In genomic region chr9:69136185-69136584, GRCh38 we compare ENCODE assay signal across 29 cellular contexts. TPM values are rescaled to one million over a fixed set of nuclear protein-coding genes. Genes with fewer than 3 reads are reported as not detected.
DNase-seq lines count a peak whose midpoint lies in the region; ATAC-seq, FAIRE-seq and TF ChIP-seq lines count a peak whose summit lies in the region.
"Had no signal": no experiment of that assay in that cellular context is flagged by ENCODE, and none has a peak within 500 bp of the region (broad histone marks: within the 10 kb centered on the region; RNA-seq: fewer than 3 reads in every experiment).

No MANE protein-coding gene starts in this region.

- no peak for FAIRE-seq in K562 (lab: Jason Lieb, UNC)
- FAIRE-seq in kidney (lab: Jason Lieb, UNC), result peak; percentile 71
- FAIRE-seq: H1, HTR-8/SVneo had no signal

- 86 to 95% (median 91%) methylated on average over 2 of the region's 2 CpGs for WGBS in heart left ventricle, 4 donors
- WGBS in K562 (ENCODE audit: insufficient coverage, low coverage, missing lambda C conversion rate), result 83% methylated on average over 2 of the region's 2 CpGs

- H3K27me3 ChIP-seq in heart left ventricle, result no peaks in the 10 kb centered on the region
- no peaks in the 10 kb centered on the region for H3K27me3 ChIP-seq in K562 (ENCODE audit: control insufficient read depth in 2 of 2, insufficient read depth in 2 of 2, low read length in 2 of 2)
- no peaks in the 10 kb centered on the region for H3K27me3 ChIP-seq in upper lobe of right lung
- no peaks in the 10 kb centered on the region for H3K27me3 ChIP-seq in foreskin keratinocyte
- H3K27me3 ChIP-seq: SJCRH30 had no signal

- peaks cover 3% of the 10 kb centered on the region for H3K9me1 ChIP-seq in K562 (ENCODE audit: control insufficient read depth, insufficient read depth, low read length)

- TF ChIP-seq RAD21 in K562 (CRISPR knock-in tag; conservative IDR thresholded peaks at IDR 0.05 in 1 of 2, IDR thresholded peaks at IDR 0.05 in 1 of 2), result no peak

- TF ChIP-seq EP300 in K562 (IDR thresholded peaks at IDR 0.05; ENCODE audit: low read length), result no peak

- H3K4me1 ChIP-seq in heart left ventricle, result peaks cover 1 to 65% (median 27%) of the 10 kb centered on the region in 12 donors
- H3K4me1 ChIP-seq in K562 (replicated peaks in 1 of 2; ENCODE audit: control insufficient read depth in 2 of 2, insufficient read depth in 2 of 2, low read length in 2 of 2), result peaks cover 3 to 5% of the 10 kb centered on the region in 2 experiments; a peak in 3 of 5 replicates
- peaks cover 25 to 27% of the 10 kb centered on the region in 2 donors for H3K4me1 ChIP-seq in kidney (ENCODE audit: control insufficient read depth in 1 of 2, insufficient read depth in 1 of 2, low read depth in 1 of 2, low read length in 2 of 2)
- H3K4me1 ChIP-seq in upper lobe of right lung, result peaks cover 9% of the 10 kb centered on the region
- H3K4me1 ChIP-seq in foreskin keratinocyte, result peaks cover 18% of the 10 kb centered on the region
- H3K4me1 ChIP-seq: SJCRH30 had no signal

- no peaks in the 10 kb centered on the region for H4K20me1 ChIP-seq in K562 (replicated peaks; ENCODE audit: control insufficient read depth, insufficient read depth, low read length)

- POLR2A ChIA-PET in K562 (lab: Yijun Ruan, JAX), result no interaction called here

- TF ChIP-seq CTCF in heart left ventricle (IDR thresholded peaks at IDR 0.05) (no peak), K562 (IDR thresholded peaks at IDR 0.05 in 2 of 3, conservative IDR thresholded peaks at IDR 0.05 in 1 of 3; ENCODE audit: insufficient read depth in 2 of 3, low read depth in 1 of 3, low read length in 3 of 3) (no peak), kidney (IDR thresholded peaks at IDR 0.05; ENCODE audit: borderline replicate concordance, extremely low read depth, insufficient read depth) (no peak), upper lobe of right lung (IDR thresholded peaks at IDR 0.05) (no peak), foreskin keratinocyte (conservative IDR thresholded peaks at IDR 0.05) (no peak)

- BruUV-seq in K562 (replicated peaks; lab: Mats Ljungman, UMichigan), result no TSS peak

- DNase-seq in heart left ventricle, result no peak
- no peak for DNase-seq in Right ventricle myocardium inferior (ENCODE audit: missing footprints)
- DNase-seq in K562 (ENCODE audit: extremely low read depth in 1 of 4, low spot score in 3 of 4), result no peak
- DNase-seq in kidney, result no peak
- DNase-seq in upper lobe of right lung, result no peak
- no peak for DNase-seq in SW480 (ENCODE audit: low spot score)
- DNase-seq in foreskin keratinocyte, result no peak
- DNase-seq in activated gamma-delta T cell treated with Interleukin-2 at 50 U/mL for 16 hours, result no peak
- DNase-seq: AML-193; C1 segment of cervical spinal cord; Calu3; CD8-positive, alpha-beta memory T cell; DMS153; GF-D8; Karpas-422; MV-4-11; NCI-H1694; NCI-H2081; NCI-H2171; NCI-H345; NCI-H524; NCI-H774; NK-92 treated with Interleukin-12 subunit alpha and Interleukin-12 subunit beta, amount 100 ng/mL, for 24 hours had no signal

- H3K36me3 ChIP-seq in heart left ventricle (peaks cover 0 to 2% (median 0%) of the 10 kb centered on the region in 9 donors), K562 (ENCODE audit: control insufficient read depth, insufficient read depth, low read length) (no peaks in the 10 kb centered on the region), kidney (ENCODE audit: control insufficient read depth in 1 of 2, insufficient read depth in 2 of 2, low read length in 2 of 2) (peaks cover 0 to 6% of the 10 kb centered on the region in 2 donors), upper lobe of right lung (no peaks in the 10 kb centered on the region)
- H3K36me3 ChIP-seq: SJCRH30 had no signal

- H3K9ac ChIP-seq in K562 (ENCODE audit: insufficient read depth in 1 of 2, low read depth in 2 of 2, low read length in 2 of 2) (no peak overlapping the region), kidney (ENCODE audit: low read length in 2 of 2) (no peak overlapping the region)

- TF ChIP-seq POLR2A in heart left ventricle (IDR thresholded peaks at IDR 0.05) (no peak), K562 (conservative IDR thresholded peaks at IDR 0.05) (no peak)

- CTCF ChIA-PET in K562 (lab: Yijun Ruan, JAX; ENCODE audit: low intra/inter-chr PET ratio), result no interaction called here

- no peaks in the 10 kb centered on the region for H3K79me2 ChIP-seq in K562 (ENCODE audit: control insufficient read depth, insufficient read depth, low read length)

- ATAC-seq in heart left ventricle (no peak), Right ventricle myocardium inferior (no peak), K562 (no peak), upper lobe of right lung (no peak), foreskin keratinocyte (no peak)
- ATAC-seq: HCT116, Panc1 had no signal

- H3K9me3 ChIP-seq in heart left ventricle (no peaks in the 10 kb centered on the region), K562 (replicated peaks; ENCODE audit: control insufficient read depth, insufficient read depth, low read depth, low read length) (no peaks in the 10 kb centered on the region), kidney (ENCODE audit: control insufficient read depth in 1 of 2, low read length in 2 of 2) (no peaks in the 10 kb centered on the region), upper lobe of right lung (no peaks in the 10 kb centered on the region)
- H3K9me3 ChIP-seq: SJCRH30 had no signal

- H3K4me3 ChIP-seq in heart left ventricle, result no peak overlapping the region
- H3K4me3 ChIP-seq in K562, result no peak overlapping the region
- H3K4me3 ChIP-seq in kidney (ENCODE audit: low read length in 2 of 2), result no peak overlapping the region
- no peak overlapping the region for H3K4me3 ChIP-seq in upper lobe of right lung
- H3K4me3 ChIP-seq: SJCRH30 had no signal

- in situ Hi-C loops in K562 (cut with MboI), result no loop called here

- no peak overlapping the region for H3K4me2 ChIP-seq in K562 (ENCODE audit: insufficient read depth, low read length)

- peak overlapping the region in 9 of 12 donors; percentile 25 to 73 (median 54) for H3K27ac ChIP-seq in heart left ventricle
- no peak overlapping the region for H3K27ac ChIP-seq in K562 (ENCODE audit: extremely low read depth, low read depth, low read length)
- H3K27ac ChIP-seq in kidney (ENCODE audit: low read depth in 2 of 2, low read length in 2 of 2), result no peak overlapping the region
- peak overlapping the region; percentile 25 for H3K27ac ChIP-seq in upper lobe of right lung
- no peak overlapping the region for H3K27ac ChIP-seq in foreskin keratinocyte
- H3K27ac ChIP-seq: 22Rv1, SJCRH30 had no signal

- intact Hi-C loops in heart left ventricle (cut with DNase I) (loop anchor here in 3 of 10 donors (5.0 to 10.0 kb wide), 3 partner anchors 51 to 64 kb away; no protein-coding TSS in a partner anchor), Right ventricle myocardium inferior (cut with DNase I) (no loop called here), K562 (cut with micrococcal nuclease) (loop anchor here (5.0 kb wide), 1 partner anchor 84 kb away; no protein-coding TSS in a partner anchor), kidney (cut with DNase I) (no loop called here), upper lobe of right lung (cut with DNase I) (no loop called here)

- H2AFZ ChIP-seq in K562 (ENCODE audit: low read depth, low read length), result no peak overlapping the region

TF ChIP-seq in K562, 482 proteins besides CTCF, POLR2A, EP300 and RAD21 (continues in another document):
- TF ChIP-seq NKRF (IDR thresholded peaks at IDR 0.05; ENCODE audit: borderline replicate concordance) (no peak), RBBP5 (IDR thresholded peaks at IDR 0.05; ENCODE audit: borderline replicate concordance, insufficient read depth, low read length, poor library complexity, severe bottlenecking) (no peak), GTF2F1 (IDR thresholded peaks at IDR 0.05; ENCODE audit: low read depth, low read length) (no peak), MEIS2 (IDR thresholded peaks at IDR 0.05; ENCODE audit: partially characterized antibody) (no peak), TBL1XR1 (IDR thresholded peaks at IDR 0.05; ENCODE audit: low read length in 2 of 2) (no peak)

RNA-seq across cellular contexts. Expression of gene TJP2, which starts 37.9 kb away (rescaled TPM):
- total RNA-seq in heart left ventricle (100 to 1,000 TPM in 4 of 9 donors, 10 to 100 TPM in 5; 56.0 to 139 (median 92.0) TPM), Right ventricle myocardium inferior (110 TPM), K562 (2014; rRNA removed) (14.9 and 18.5 TPM in 2 replicates), K562 (2014; rRNA removed; fragmentation: Illumina TruSeq; extraction: Trizol) (16.8 and 17.4 TPM in 2 replicates), K562 (2015; rRNA removed; fragmentation: Illumina TruSeq; extraction: Trizol) (13.3 and 14.0 TPM in 2 replicates), K562 (2021) (17.7 and 19.4 TPM in 2 replicates), kidney (148 TPM), upper lobe of right lung (131 TPM), foreskin keratinocyte (126 and 140 TPM in 2 replicates)
- polyA plus RNA-seq in heart left ventricle (10 to 100 TPM; 29.1 to 29.5 TPM), K562 (2011; rRNA removed) (24.1 TPM in 2 replicates), K562 (2014; fragmentation: Illumina TruSeq; extraction: Trizol) (13.1 and 17.2 TPM in 2 replicates), K562 (2014; fragmentation: Nextera tagmentation; extraction: Ambion mirVana) (1 to 10 TPM; 4.0 to 4.5 TPM), K562 (2014; rRNA removed) (12.8 and 13.4 TPM in 2 replicates), kidney (ENCODE audit: insufficient read depth, low read depth, low replicate concordance) (35.9 TPM), foreskin keratinocyte (57.9 and 59.8 TPM in 2 replicates)
- 65.2 and 119 TPM in 2 replicates for total RNA-seq in K562 (2011; cell fraction: chromatin; rRNA removed; ENCODE audit: low replicate concordance)
- 35.0 and 35.9 TPM in 2 replicates for total RNA-seq in K562 (2011; cell fraction: nucleolus; rRNA removed)
- total RNA-seq in K562 (2011; cell fraction: nucleoplasm; rRNA removed), result 57.6 and 73.1 TPM in 2 replicates
- polyA plus RNA-seq in K562 (2011; cell fraction: cytosol; rRNA removed), result 8.9 and 13.3 TPM in 2 replicates
- polyA plus RNA-seq in K562 (2011; cell fraction: nucleus; rRNA removed), result 34.6 and 49.8 TPM in 2 replicates
- polyA plus RNA-seq in K562 (2012), result 15.6 and 17.7 TPM in 2 replicates
- 20.1 and 27.5 TPM in 2 replicates for polyA minus RNA-seq in K562 (2011; rRNA and poly(A)+ RNA removed)
- polyA minus RNA-seq in K562 (2011; cell fraction: cytosol; rRNA and poly(A)+ RNA removed), result 14.5 and 14.7 TPM in 2 replicates
- polyA minus RNA-seq in K562 (2011; cell fraction: nucleus; rRNA and poly(A)+ RNA removed), result 13.7 and 25.8 TPM in 2 replicates

Comparison
In these comparisons a context has a peak if more than half of its experiments do, and no peak if none do; other contexts are left out.
1. H3K27ac ChIP-seq: peak in heart left ventricle (9 of 12) and upper lobe of right lung (single experiment); none in K562 (single experiment), kidney (0 of 2) and foreskin keratinocyte (single experiment).